1 cellular context compared by ENCODE assay signal in the genomic region with DNA sequence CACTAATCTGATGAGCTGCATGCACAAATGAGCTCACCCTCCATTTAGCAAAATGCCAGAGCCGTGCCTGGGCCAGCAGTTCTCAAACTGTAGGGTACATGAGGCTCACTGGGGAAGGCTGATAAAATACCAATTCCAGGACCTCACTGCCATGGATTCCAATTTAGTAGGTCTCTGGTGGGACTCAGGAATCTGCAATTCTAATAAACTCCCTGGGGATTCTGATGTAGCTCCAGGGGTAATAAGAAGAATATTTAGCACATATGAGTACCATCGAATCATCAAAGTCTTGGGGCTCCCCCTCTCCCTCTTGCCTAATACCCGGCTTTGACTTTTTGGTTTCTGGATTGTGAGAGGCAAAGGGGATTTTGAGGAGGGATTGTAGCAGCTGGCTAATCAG.
TF ChIP-seq lines count a peak whose summit lies in the region.

No MANE protein-coding gene starts in this region.

TF ChIP-seq in H1, 55 proteins besides CTCF, POLR2A, EP300 and RAD21 (continued from another document):
- TF ChIP-seq CTBP2 (IDR thresholded peaks at IDR 0.05; ENCODE audit: borderline replicate concordance, insufficient read depth, insufficient read length, low read length), result no peak
